14 cellular contexts compared by ENCODE assay signal in genomic region chr6:24060982-24061754, GRCh38.
DNase-seq lines count a peak whose midpoint lies in the region; ATAC-seq, FAIRE-seq and TF ChIP-seq lines count a peak whose summit lies in the region.
"Had no signal": no experiment of that assay in that cellular context is flagged by ENCODE, and none has a peak within 500 bp of the region (broad histone marks: within the 10 kb centered on the region; RNA-seq: fewer than 3 reads in every experiment).

No MANE protein-coding gene starts in this region.

- TF ChIP-seq CTCF in GM12878 (IDR thresholded peaks at IDR 0.05 in 2 of 3, conservative IDR thresholded peaks at IDR 0.05 in 1 of 3; ENCODE audit: control insufficient read depth in 2 of 3, extremely low read depth in 1 of 3, insufficient read depth in 1 of 3, low read depth in 3 of 3, low read length in 3 of 3) (no peak), smooth muscle cell (IDR thresholded peaks at IDR 0.05; ENCODE audit: borderline replicate concordance, insufficient read depth, poor library complexity, severe bottlenecking) (no peak)

- H4K20me1 ChIP-seq in GM12878 (ENCODE audit: control insufficient read depth, insufficient read depth) (no peaks in the 10 kb centered on the region), smooth muscle cell (ENCODE audit: low read depth) (no peaks in the 10 kb centered on the region)

- no TSS peak for BruUV-seq in GM12878 (replicated peaks; lab: Mats Ljungman, UMichigan)

- H3K4me2 ChIP-seq in GM12878 (ENCODE audit: control insufficient read depth, insufficient read depth) (0 out of 2 replicates have a peak overlapping the region, but pooled peaks have one; percentile 1), smooth muscle cell (no peak overlapping the region)
- H3K4me2 ChIP-seq: neural progenitor cell had no signal

- intact Hi-C loops in GM12878 (cut with micrococcal nuclease; ENCODE audit: unreplicated experiment) = loop anchor here (5.0 kb wide), 1 partner anchor 461 kb away; no protein-coding TSS in a partner anchor

- SMC1A ChIA-PET in GM12878 (lab: Charles Lee; ENCODE audit: uncharacterized antibody, unreplicated experiment) = interaction anchor here (1.0 to 1.7 kb wide), 3 partner anchors 11 to 222 kb away, joined by 3 to 6 read pairs (median 4); no protein-coding TSS in a partner anchor

- 0% methylated on average over 2 of the region's 2 CpGs for WGBS in GM12878 (ENCODE audit: insufficient coverage, insufficient replicate concordance, low lambda C conversion rate, missing lambda C conversion rate)
- 76% methylated on average over 2 of the region's 2 CpGs for WGBS in smooth muscle cell (ENCODE audit: low lambda C conversion rate)

- no peaks in the 10 kb centered on the region for H3K27me3 ChIP-seq in GM12878 (replicated peaks in 1 of 2; ENCODE audit: control insufficient read depth in 2 of 2, insufficient read depth in 2 of 2, low read length in 1 of 2)
- peaks cover 28% of the 10 kb centered on the region for H3K27me3 ChIP-seq in smooth muscle cell (ENCODE audit: low read depth)
- H3K27me3 ChIP-seq: neural progenitor cell had no signal

- peak; percentile 74 to 86; a peak in 3 of 4 replicates for TF ChIP-seq EP300 in GM12878 (IDR thresholded peaks at IDR 0.05; ENCODE audit: borderline replicate concordance in 1 of 2, control insufficient read depth in 1 of 2, low read depth in 2 of 2, low read length in 2 of 2)

- H3F3A ChIP-seq in smooth muscle cell (ENCODE audit: low read depth) = no peaks in the 10 kb centered on the region

- TF ChIP-seq RAD21 in GM12878 (IDR thresholded peaks at IDR 0.05; ENCODE audit: insufficient read depth, low read depth, low read length) = peak; percentile 10; the same call in 1 of the 2 replicates

- TF ChIP-seq POLR2A in GM12878 (IDR thresholded peaks at IDR 0.05; ENCODE audit: low read depth, low read length) = no peak

- H3K4me3 ChIP-seq in GM12878 (no peak overlapping the region), smooth muscle cell (no peak overlapping the region)
- H3K4me3 ChIP-seq: neural progenitor cell had no signal

- DNase-seq in GM12878 (ENCODE audit: low read depth, low spot score) = peak; percentile 63
- DNase-seq in smooth muscle cell (lab: John Stamatoyannopoulos, UW; ENCODE audit: unreplicated experiment) = no peak
- DNase-seq in stimulated activated CD4-positive, alpha-beta T cell treated with anti-CD3 and anti-CD28 coated beads, Interleukin-15, amount 100 ng/mL, for 24 hours = no peak
- no peak for DNase-seq in NCI-H526 (lab: John Stamatoyannopoulos, UW)
- DNase-seq in activated CD4-positive, alpha-beta T cell treated with anti-CD3 and anti-CD28 coated beads for 4 hours = no peak
- DNase-seq: activated naive CD8-positive, alpha-beta T cell treated with anti-CD3 and anti-CD28 coated beads, Interleukin-2, amount 10 ng/mL, durations not matched to agents 7 days and 5 days; CD8-positive, alpha-beta memory T cell; cortex of kidney; left colon had no signal

- POLR2A ChIA-PET in GM12878 (lab: Charles Lee) = interaction anchor here (0.5 to 0.6 kb wide), 2 partner anchors 219 to 1312 kb away, joined by 4 to 5 read pairs; no protein-coding TSS in a partner anchor

- H3K9ac ChIP-seq in GM12878 (ENCODE audit: control insufficient read depth, insufficient read depth, low read length) (no peak overlapping the region), smooth muscle cell (ENCODE audit: low read depth) (no peak overlapping the region)
- H3K9ac ChIP-seq: neural progenitor cell had no signal

- FAIRE-seq in GM12878 (lab: Jason Lieb, UNC) = peak; percentile 64
- FAIRE-seq: HepG2 had no signal

- H3K27ac ChIP-seq in GM12878 (ENCODE audit: control insufficient read depth, insufficient read depth) = peak overlapping the region; percentile 39; the same call in 1 of the 2 replicates
- H3K27ac ChIP-seq in smooth muscle cell (ENCODE audit: low read depth) = no peak overlapping the region
- H3K27ac ChIP-seq: neural progenitor cell had no signal

- H3K79me2 ChIP-seq in GM12878 (ENCODE audit: control insufficient read depth, insufficient read depth, low read length) = no peaks in the 10 kb centered on the region
- H3K79me2 ChIP-seq in smooth muscle cell (ENCODE audit: low read depth) = no peaks in the 10 kb centered on the region

- H2AFZ ChIP-seq in GM12878 (ENCODE audit: control insufficient read depth, low read depth, low read length) (no peak overlapping the region; the same call in 1 of the 2 replicates), smooth muscle cell (ENCODE audit: low read depth) (no peak overlapping the region)
- H2AFZ ChIP-seq: neural progenitor cell had no signal

- peaks cover 2% of the 10 kb centered on the region; the same call in 1 of the 3 replicates for H3K9me3 ChIP-seq in GM12878 (replicated peaks; ENCODE audit: control insufficient read depth, insufficient read depth, low read length)
- H3K9me3 ChIP-seq in smooth muscle cell (replicated peaks; ENCODE audit: low read depth) = no peaks in the 10 kb centered on the region

- in situ Hi-C loops in GM12878 (cut with MboI) = loop anchor here (5.0 to 25.0 kb wide), 3 partner anchors 146 to 651 kb away; partner anchors contain the start of gene C6orf62

- H3K36me3 ChIP-seq in GM12878 (ENCODE audit: control insufficient read depth in 2 of 2, insufficient read depth in 2 of 2, low read length in 1 of 2) = no peaks in the 10 kb centered on the region
- H3K36me3 ChIP-seq in smooth muscle cell (ENCODE audit: low read depth) = no peaks in the 10 kb centered on the region
- H3K36me3 ChIP-seq: neural progenitor cell had no signal

- RAD21 ChIA-PET in GM12878 (lab: Charles Lee; ENCODE audit: unreplicated experiment) = interaction anchor here (0.8 kb wide), 1 partner anchor 10 kb away, joined by 3 read pairs; no protein-coding TSS in a partner anchor

- H3K4me1 ChIP-seq in GM12878 (ENCODE audit: control insufficient read depth, insufficient read depth, low read length) (peaks cover 5% of the 10 kb centered on the region; the same call in 1 of the 2 replicates), smooth muscle cell (ENCODE audit: low read depth) (no peaks in the 10 kb centered on the region)
- H3K4me1 ChIP-seq: neural progenitor cell had no signal

- ATAC-seq in GM18870 (IDR thresholded peaks at IDR 0.05; ENCODE audit: unreplicated experiment) (peak; percentile 98), GM21528 (IDR thresholded peaks at IDR 0.05; ENCODE audit: low FRiP score, unreplicated experiment) (peak; percentile 96), HG03064 (IDR thresholded peaks at IDR 0.05; ENCODE audit: low read depth, unreplicated experiment) (peak; percentile 88), GM12878 (peak; percentile 93)
- ATAC-seq: HepG2, left colon had no signal

- CTCF ChIA-PET in GM12878 (lab: Yijun Ruan, JAX) = interaction anchor here (1.2 to 1.4 kb wide), 2 partner anchors 144 to 214 kb away, joined by 3 to 6 read pairs; no protein-coding TSS in a partner anchor

TF ChIP-seq in GM12878, 131 proteins besides CTCF, POLR2A, EP300 and RAD21 (continues in another document):
- TF ChIP-seq NFIC (IDR thresholded peaks at IDR 0.05; ENCODE audit: low read depth, low read length) = peak; percentile 97
- no peak for TF ChIP-seq CHD2 (IDR thresholded peaks at IDR 0.05; ENCODE audit: borderline replicate concordance, low read depth, low read length)
- TF ChIP-seq PKNOX1 (IDR thresholded peaks at IDR 0.05) = peak; percentile 91
- peak; percentile 64 for TF ChIP-seq CBFB (IDR thresholded peaks at IDR 0.05; ENCODE audit: low read depth)
- TF ChIP-seq MEF2A (IDR thresholded peaks at IDR 0.05; ENCODE audit: insufficient read depth, low read depth, low read length) = 0 out of 2 replicates have a peak, but pooled peaks have one; percentile 60
- TF ChIP-seq TCF12 (IDR thresholded peaks at IDR 0.05; ENCODE audit: low read depth, low read length) = peak; percentile 95
- TF ChIP-seq TBL1XR1 (IDR thresholded peaks at IDR 0.05; ENCODE audit: low read depth, low read length) = 0 out of 2 replicates have a peak, but pooled peaks have one; percentile 16
- TF ChIP-seq JUND (IDR thresholded peaks at IDR 0.05; ENCODE audit: low read depth, low read length) = peak; percentile 40; the same call in 1 of the 2 replicates
- 0 out of 2 replicates have a peak, but pooled peaks have one; percentile 49 for TF ChIP-seq NR2F1 (conservative IDR thresholded peaks at IDR 0.05)
- TF ChIP-seq BACH1 (IDR thresholded peaks at IDR 0.05; ENCODE audit: borderline replicate concordance) = peak; percentile 68; the same call in 1 of the 2 replicates
- 0 out of 2 replicates have a peak, but pooled peaks have one; percentile 23 for TF ChIP-seq YY1 (IDR thresholded peaks at IDR 0.05; ENCODE audit: low read depth, low read length)
- TF ChIP-seq MTA2 (IDR thresholded peaks at IDR 0.05; ENCODE audit: low read depth) = peak; percentile 95
- peak; percentile 94 for TF ChIP-seq DPF2 (IDR thresholded peaks at IDR 0.05)
- 0 out of 4 replicates have a peak, but pooled peaks of 1 of the 2 experiments have one; percentile 34 for TF ChIP-seq ETV6 (conservative IDR thresholded peaks at IDR 0.05 in 1 of 2, IDR thresholded peaks at IDR 0.05 in 1 of 2; ENCODE audit: borderline replicate concordance in 1 of 2, low read depth in 1 of 2)
- no peak for TF ChIP-seq MAX (IDR thresholded peaks at IDR 0.05; ENCODE audit: low read depth, low read length)
- TF ChIP-seq FOXM1 (IDR thresholded peaks at IDR 0.05; ENCODE audit: low read depth, low read length) = peak; percentile 94
- no peak for TF ChIP-seq RB1 (IDR thresholded peaks at IDR 0.05; ENCODE audit: borderline replicate concordance)
